12 cellular contexts compared by ENCODE assay signal in the genomic region with DNA sequence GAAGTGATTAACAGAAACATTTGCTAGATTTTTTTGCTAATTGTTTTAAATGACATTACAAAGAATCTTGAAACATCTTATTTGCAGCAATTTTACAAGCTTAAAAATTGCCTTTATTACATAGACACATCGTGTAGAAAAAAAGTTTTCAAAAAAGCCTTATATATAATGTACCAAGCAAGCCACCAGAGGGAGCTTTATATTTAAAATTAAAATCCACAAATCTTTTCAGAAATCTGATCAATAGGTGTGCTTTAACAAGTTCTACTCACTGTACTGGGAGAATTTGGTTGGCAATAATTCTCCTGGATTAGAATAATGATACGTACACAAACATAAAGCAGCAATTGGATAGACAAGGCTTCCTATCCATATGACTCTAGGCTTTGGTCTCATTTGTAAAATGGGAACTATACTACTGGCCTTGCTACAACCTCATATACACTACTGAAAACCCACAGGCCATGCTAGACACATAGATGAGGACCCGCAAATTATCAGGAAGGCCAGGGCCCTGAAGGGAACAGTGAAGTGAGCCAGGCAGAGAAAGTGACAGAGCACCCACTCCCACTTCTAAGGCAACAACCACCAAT. TPM values are rescaled to one million over a fixed set of nuclear protein-coding genes. Genes with fewer than 3 reads are reported as not detected.
DNase-seq lines count a peak whose midpoint lies in the region; ATAC-seq, FAIRE-seq and TF ChIP-seq lines count a peak whose summit lies in the region.
"Had no signal": no experiment of that assay in that cellular context is flagged by ENCODE, and none has a peak within 500 bp of the region (broad histone marks: within the 10 kb centered on the region; RNA-seq: fewer than 3 reads in every experiment).

No MANE protein-coding gene starts in this region.

- H3K36me3 ChIP-seq in keratinocyte (ENCODE audit: control insufficient read depth in 2 of 2, extremely low read depth in 1 of 2, insufficient read depth in 2 of 2, low read length in 2 of 2) = peaks cover 15 to 57% of the 10 kb centered on the region in 2 experiments

- H3K27me3 ChIP-seq in keratinocyte (ENCODE audit: control insufficient read depth, extremely low read depth, insufficient read depth, low read length) = no peaks in the 10 kb centered on the region
- H3K27me3 ChIP-seq: upper lobe of left lung had no signal

- H3K9me3 ChIP-seq in keratinocyte (ENCODE audit: control insufficient read depth, low read depth, low read length) = no peaks in the 10 kb centered on the region
- H3K9me3 ChIP-seq: upper lobe of left lung had no signal

- no peak overlapping the region for H3K4me3 ChIP-seq in AG09309 (ENCODE audit: control insufficient read depth, low read depth, low read length)
- H3K4me3 ChIP-seq in keratinocyte (ENCODE audit: control insufficient read depth in 2 of 3, extremely low read depth in 1 of 3, insufficient read depth in 2 of 3, low read depth in 1 of 3, low read length in 3 of 3) = no peak overlapping the region
- H3K4me3 ChIP-seq: upper lobe of left lung had no signal

- peak overlapping the region; percentile 80 for H3K9ac ChIP-seq in keratinocyte (ENCODE audit: control insufficient read depth, extremely low read depth, insufficient read depth, low read length)

- dilution Hi-C loops in keratinocyte (cut with MboI; ENCODE audit: extremely low pct_ligation_motif_present, low sequenced_read_pairs) = no loop called here

- TF ChIP-seq CTCF in AG09309 (IDR thresholded peaks at IDR 0.05; ENCODE audit: control insufficient read depth, insufficient read depth, low read depth, low read length, missing control alignments) (peak; percentile 27), GM12872 (IDR thresholded peaks at IDR 0.05; ENCODE audit: insufficient read depth, low read depth, low read length) (peak; percentile 11; the same call in 1 of the 3 replicates), keratinocyte (optimal IDR thresholded peaks at IDR 0.05 in 1 of 3, IDR thresholded peaks at IDR 0.05 in 1 of 3, conservative IDR thresholded peaks at IDR 0.05 in 1 of 3; ENCODE audit: extremely low read depth in 1 of 3, insufficient read depth in 2 of 3, low read length in 3 of 3) (no peak)

- H2AFZ ChIP-seq in keratinocyte (ENCODE audit: control insufficient read depth, low read length) = no peak overlapping the region

- H3K9me1 ChIP-seq in keratinocyte (ENCODE audit: control insufficient read depth, extremely low read depth, insufficient read depth, low read length) = no peaks in the 10 kb centered on the region

- FAIRE-seq in keratinocyte (lab: Jason Lieb, UNC) = no peak
- FAIRE-seq: colon had no signal

- DNase-seq in AG09309 (ENCODE audit: low read depth) = no peak
- DNase-seq in keratinocyte (ENCODE audit: low read depth, low spot score) = no peak
- no peak for DNase-seq in substantia nigra (lab: John Stamatoyannopoulos, UW)
- no peak for DNase-seq in NCI-H510A (lab: John Stamatoyannopoulos, UW)
- DNase-seq: naive thymus-derived CD4-positive, alpha-beta T cell; NCI-H2227 treated with DMSO at 0.1 percent for 48 hours; upper lobe of left lung had no signal

- peaks cover 48% of the 10 kb centered on the region for H3K4me1 ChIP-seq in keratinocyte (ENCODE audit: control insufficient read depth, extremely low read depth, insufficient read depth, low read length)

- H3K27ac ChIP-seq in keratinocyte (ENCODE audit: control insufficient read depth, insufficient read depth, low read length) = peak overlapping the region; percentile 95
- no peak overlapping the region for H3K27ac ChIP-seq in substantia nigra (ENCODE audit: low read depth, low read length, poor library complexity, severe bottlenecking)
- H3K27ac ChIP-seq: upper lobe of left lung had no signal

- ATAC-seq in SK-N-SH treated with all-trans-retinoic acid at 6 μM for 48 hours (0 out of 3 replicates have a peak, but pooled peaks have one; percentile 20), GM18909 (IDR thresholded peaks at IDR 0.05; ENCODE audit: poor library complexity, unreplicated experiment) (no peak), GM18907 (IDR thresholded peaks at IDR 0.05; ENCODE audit: unreplicated experiment) (no peak)
- ATAC-seq: naive thymus-derived CD4-positive, alpha-beta T cell had no signal

- peaks cover 76% of the 10 kb centered on the region for H3K79me2 ChIP-seq in keratinocyte (ENCODE audit: control insufficient read depth, insufficient read depth, low read length)

- peak overlapping the region; percentile 18 for H3K4me2 ChIP-seq in keratinocyte (ENCODE audit: control insufficient read depth, extremely low read depth, insufficient read depth, low read depth, low read length)

- peaks cover 3% of the 10 kb centered on the region for H4K20me1 ChIP-seq in keratinocyte (ENCODE audit: control insufficient read depth, extremely low read depth, insufficient read depth, low read length)

TF ChIP-seq in SK-N-SH treated with all-trans-retinoic acid at 6 μM for 48 hours, 23 proteins besides CTCF, POLR2A, EP300 and RAD21:
- TF ChIP-seq CSDC2 (CRISPR knock-in tag; IDR thresholded peaks at IDR 0.05) = no peak
- TF ChIP-seq GLIS3 (CRISPR knock-in tag; IDR thresholded peaks at IDR 0.05) = no peak

RNA-seq across cellular contexts. Expression of a gene that starts 4.8 kb away (rescaled TPM):
- 353 to 388 TPM (median 360 TPM) in 3 replicates for polyA plus RNA-seq in keratinocyte
- polyA plus RNA-seq in keratinocyte (2011; ENCODE audit: low read depth) = 46.0 TPM
- 305 and 390 TPM in 2 replicates for polyA plus RNA-seq in keratinocyte (2011; cell fraction: cytosol; rRNA removed)
- polyA plus RNA-seq in keratinocyte (2011; cell fraction: nucleus; rRNA removed) = 205 and 225 TPM in 2 replicates
- 228 and 312 TPM in 2 replicates for polyA plus RNA-seq in keratinocyte (2012; ENCODE audit: low replicate concordance)
- 142 to 261 TPM (median 258 TPM) in 3 replicates for polyA minus RNA-seq in keratinocyte
- 148 TPM for polyA minus RNA-seq in keratinocyte (2011; cell fraction: cytosol; rRNA and poly(A)+ RNA removed)
- polyA minus RNA-seq in keratinocyte (2011; cell fraction: nucleus; rRNA and poly(A)+ RNA removed) = 58.9 and 97.7 TPM in 2 replicates

RNA-seq across cellular contexts. Expression of a gene that starts 39.8 kb away (rescaled TPM):
- polyA plus RNA-seq in keratinocyte = 0.04 TPM in 1 of 3 replicates, not detected in the others
- not detected for polyA plus RNA-seq in keratinocyte (2011; ENCODE audit: low read depth)
- not detected in 2 replicates for polyA plus RNA-seq in keratinocyte (2011; cell fraction: cytosol; rRNA removed)
- polyA plus RNA-seq in keratinocyte (2011; cell fraction: nucleus; rRNA removed) = 0.20 TPM in 1 of 2 replicates, not detected in the other
- 0.14 and 0.36 TPM in 2 replicates for polyA plus RNA-seq in keratinocyte (2012; ENCODE audit: low replicate concordance)
- polyA minus RNA-seq in keratinocyte = not detected in 3 replicates
- not detected for polyA minus RNA-seq in keratinocyte (2011; cell fraction: cytosol; rRNA and poly(A)+ RNA removed)
- not detected in 2 replicates for polyA minus RNA-seq in keratinocyte (2011; cell fraction: nucleus; rRNA and poly(A)+ RNA removed)
- polyA plus RNA-seq: naive thymus-derived CD4-positive, alpha-beta T cell had no signal

Comparison
In these comparisons a context has a peak if more than half of its experiments do, and no peak if none do; other contexts are left out.
1. CTCF ChIP-seq: peak in AG09309 (single experiment) and GM12872 (single experiment); none in keratinocyte (0 of 3).